16 cellular contexts compared by ENCODE assay signal in genomic region chr22:35783943-35784614, GRCh38.
DNase-seq lines count a peak whose midpoint lies in the region; ATAC-seq, FAIRE-seq and TF ChIP-seq lines count a peak whose summit lies in the region.
"Had no signal": no experiment of that assay in that cellular context is flagged by ENCODE, and none has a peak within 500 bp of the region (broad histone marks: within the 10 kb centered on the region; RNA-seq: fewer than 3 reads in every experiment).

No MANE protein-coding gene starts in this region.

- H3K4me1 Mint-ChIP-seq in naive thymus-derived CD4-positive, alpha-beta T cell: no peaks in the 10 kb centered on the region
- H3K4me1 Mint-ChIP-seq in Calu3 (ENCODE audit: low read depth, unreplicated experiment): peaks cover 10% of the 10 kb centered on the region
- H3K4me1 Mint-ChIP-seq: activated naive CD8-positive, alpha-beta T cell treated with anti-CD3 and anti-CD28 coated beads, Interleukin-2, amount 10 ng/mL, durations not matched to agents 7 days and 5 days had no signal

- peak overlapping the region; percentile 72 for H3K4me2 ChIP-seq in A549

- H3K36me3 Mint-ChIP-seq in naive thymus-derived CD4-positive, alpha-beta T cell: peaks cover 0 to 8% (median 0%) of the 10 kb centered on the region in 5 donors
- H3K36me3 Mint-ChIP-seq in Calu3 (ENCODE audit: insufficient read depth, unreplicated experiment): no peaks in the 10 kb centered on the region
- H3K36me3 Mint-ChIP-seq: activated naive CD8-positive, alpha-beta T cell treated with anti-CD3 and anti-CD28 coated beads, Interleukin-2, amount 10 ng/mL, durations not matched to agents 7 days and 5 days; natural killer cell treated with Interleukin-12 subunit alpha and Interleukin-12 subunit beta and Interleukin-15 and Interleukin-18, amount 100 ng/mL, for 72 hours had no signal

- DNase-seq in A549 (ENCODE audit: low read depth in 1 of 2, low spot score in 1 of 2) (peak; percentile 38 to 73), H54 (ENCODE audit: insufficient read length, low spot score) (peak; percentile 45), astrocyte of the hippocampus (ENCODE audit: low read depth, low spot score) (peak; percentile 83), left lung (no peak), Calu3 (no peak), superior temporal gyrus (ENCODE audit: extremely low spot score) (no peak)
- DNase-seq in naive thymus-derived CD4-positive, alpha-beta T cell: no peak
- DNase-seq: activated naive CD8-positive, alpha-beta T cell treated with anti-CD3 and anti-CD28 coated beads, Interleukin-2, amount 10 ng/mL, durations not matched to agents 7 days and 5 days; AML-193; dermis blood vessel endothelial cell; DMS153; NCI-H2227 treated with DMSO at 0.1 percent for 48 hours; spleen had no signal

- peaks cover 54% of the 10 kb centered on the region for H3K4me1 ChIP-seq in A549
- peaks cover 0 to 10% of the 10 kb centered on the region in 2 donors for H3K4me1 ChIP-seq in left lung
- H3K4me1 ChIP-seq in naive thymus-derived CD4-positive, alpha-beta T cell (ENCODE audit: control insufficient read depth in 2 of 2, insufficient read depth in 2 of 2, low read length in 2 of 2): no peaks in the 10 kb centered on the region

- no peaks in the 10 kb centered on the region for H3K27me3 ChIP-seq in left lung
- H3K27me3 ChIP-seq in naive thymus-derived CD4-positive, alpha-beta T cell (ENCODE audit: control insufficient read depth in 2 of 2, insufficient read depth in 2 of 2, low read length in 2 of 2): no peaks in the 10 kb centered on the region
- H3K27me3 ChIP-seq: spleen had no signal

- CTCF ChIA-PET in A549 (lab: Yijun Ruan, JAX): interaction anchor here (1.0 kb wide), 1 partner anchor 47 kb away, joined by 3 read pairs; no protein-coding TSS in a partner anchor
- CTCF ChIA-PET in naive thymus-derived CD4-positive, alpha-beta T cell (lab: Charles Lee): no interaction called here
- CTCF ChIA-PET in Calu3 (lab: Charles Lee): no interaction called here

- TF ChIP-seq POLR2A in A549 (IDR thresholded peaks at IDR 0.05; ENCODE audit: low read length) (no peak), H54 (IDR thresholded peaks at IDR 0.05; ENCODE audit: low read depth, low read length) (no peak)

- no peak overlapping the region for H3K4me3 ChIP-seq in A549
- H3K4me3 ChIP-seq in left lung: no peak overlapping the region
- no peak overlapping the region for H3K4me3 ChIP-seq in naive thymus-derived CD4-positive, alpha-beta T cell (ENCODE audit: low read length)
- H3K4me3 ChIP-seq: spleen, upper lobe of left lung had no signal

- no peak overlapping the region for H3K27ac Mint-ChIP-seq in naive thymus-derived CD4-positive, alpha-beta T cell
- H3K27ac Mint-ChIP-seq in Calu3 (ENCODE audit: unreplicated experiment): no peak overlapping the region
- H3K27ac Mint-ChIP-seq: activated naive CD8-positive, alpha-beta T cell treated with anti-CD3 and anti-CD28 coated beads, Interleukin-2, amount 10 ng/mL, durations not matched to agents 7 days and 5 days; natural killer cell treated with Interleukin-12 subunit alpha and Interleukin-12 subunit beta and Interleukin-15 and Interleukin-18, amount 100 ng/mL, for 72 hours had no signal

- WGBS in A549 (ENCODE audit: missing lambda C conversion rate): 6% methylated on average over 11 of the region's 11 CpGs

- no peak for FAIRE-seq in A549 (lab: Jason Lieb, UNC)
- peak; percentile 93 for FAIRE-seq in H54 (lab: Jason Lieb, UNC)

- no peaks in the 10 kb centered on the region for H3K36me3 ChIP-seq in left lung
- no peaks in the 10 kb centered on the region for H3K36me3 ChIP-seq in naive thymus-derived CD4-positive, alpha-beta T cell (ENCODE audit: control insufficient read depth in 2 of 3, insufficient read depth in 3 of 3, low read length in 3 of 3)
- H3K36me3 ChIP-seq: spleen had no signal

- TF ChIP-seq EP300 in A549 (IDR thresholded peaks at IDR 0.05): peak in 1 of 2 experiments; percentile 31; a peak in 1 of 5 replicates

- H3K9me3 ChIP-seq in A549 (no peaks in the 10 kb centered on the region), left lung (no peaks in the 10 kb centered on the region)
- no peaks in the 10 kb centered on the region for H3K9me3 ChIP-seq in naive thymus-derived CD4-positive, alpha-beta T cell (ENCODE audit: control insufficient read depth in 2 of 3, low read length in 3 of 3)
- H3K9me3 ChIP-seq: spleen, upper lobe of left lung had no signal

- no peaks in the 10 kb centered on the region for H3K9me3 Mint-ChIP-seq in naive thymus-derived CD4-positive, alpha-beta T cell
- no peaks in the 10 kb centered on the region for H3K9me3 Mint-ChIP-seq in Calu3 (ENCODE audit: low read depth, unreplicated experiment)
- H3K9me3 Mint-ChIP-seq: activated naive CD8-positive, alpha-beta T cell treated with anti-CD3 and anti-CD28 coated beads, Interleukin-2, amount 10 ng/mL, durations not matched to agents 7 days and 5 days; natural killer cell treated with Interleukin-12 subunit alpha and Interleukin-12 subunit beta and Interleukin-15 and Interleukin-18, amount 100 ng/mL, for 72 hours had no signal

- no peak for TF ChIP-seq CTCF in A549 (IDR thresholded peaks at IDR 0.05)
- TF ChIP-seq CTCF in left lung (IDR thresholded peaks at IDR 0.05): no peak
- TF ChIP-seq CTCF in Calu3 (IDR thresholded peaks at IDR 0.05; ENCODE audit: unreplicated experiment): no peak

- no peak overlapping the region for H3K4me3 Mint-ChIP-seq in naive thymus-derived CD4-positive, alpha-beta T cell
- no peak overlapping the region for H3K4me3 Mint-ChIP-seq in Calu3 (ENCODE audit: low read depth, unreplicated experiment)
- H3K4me3 Mint-ChIP-seq: activated naive CD8-positive, alpha-beta T cell treated with anti-CD3 and anti-CD28 coated beads, Interleukin-2, amount 10 ng/mL, durations not matched to agents 7 days and 5 days; natural killer cell treated with Interleukin-12 subunit alpha and Interleukin-12 subunit beta and Interleukin-15 and Interleukin-18, amount 100 ng/mL, for 72 hours had no signal

- BruUV-seq in Calu3 (replicated peaks; lab: Mats Ljungman, UMichigan): no TSS peak

- H3K27me3 Mint-ChIP-seq in naive thymus-derived CD4-positive, alpha-beta T cell: peaks cover 0 to 10% (median 4%) of the 10 kb centered on the region in 5 donors
- no peaks in the 10 kb centered on the region for H3K27me3 Mint-ChIP-seq in Calu3 (ENCODE audit: unreplicated experiment)

- ATAC-seq in A549 (peak; percentile 88 to 89), left lung (peak; percentile 22), HG02642 (IDR thresholded peaks at IDR 0.05; ENCODE audit: poor library complexity, unreplicated experiment) (no peak)
- ATAC-seq in naive thymus-derived CD4-positive, alpha-beta T cell: no peak
- ATAC-seq: natural killer cell treated with Interleukin-12 subunit alpha and Interleukin-12 subunit beta and Interleukin-15 and Interleukin-18, amount 100 ng/mL, for 72 hours had no signal

- TF ChIP-seq RAD21 in A549 (conservative IDR thresholded peaks at IDR 0.05 in 1 of 2, IDR thresholded peaks at IDR 0.05 in 1 of 2): no peak

- H3K27ac ChIP-seq in A549 (peak overlapping the region; percentile 71 to 87), left lung (no peak overlapping the region)
- H3K27ac ChIP-seq in naive thymus-derived CD4-positive, alpha-beta T cell (ENCODE audit: low read depth, low read length): no peak overlapping the region
- H3K27ac ChIP-seq: spleen, upper lobe of left lung had no signal

- POLR2A ChIA-PET in A549 (lab: Yijun Ruan, JAX): no interaction called here
- POLR2A ChIA-PET in naive thymus-derived CD4-positive, alpha-beta T cell (lab: Charles Lee): no interaction called here

- intact Hi-C loops in left lung (cut with DNase I): no loop called here
- intact Hi-C loops in naive thymus-derived CD4-positive, alpha-beta T cell (cut with micrococcal nuclease): no loop called here
- intact Hi-C loops in Calu3 (cut with micrococcal nuclease; ENCODE audit: unreplicated experiment): no loop called here

TF ChIP-seq in A549, 52 proteins besides CTCF, POLR2A, EP300 and RAD21:
- peak; percentile 2; the same call in 1 of the 2 replicates for TF ChIP-seq E2F6 (IDR thresholded peaks at IDR 0.05; ENCODE audit: borderline replicate concordance, low read depth)
- no peak for TF ChIP-seq HMGXB4 (CRISPR knock-in tag; IDR thresholded peaks at IDR 0.05; ENCODE audit: borderline replicate concordance)
- TF ChIP-seq NFE2L2 (conservative IDR thresholded peaks at IDR 0.05; ENCODE audit: low read length): no peak
- no peak for TF ChIP-seq KDM1A (IDR thresholded peaks at IDR 0.05; ENCODE audit: low read depth)
- TF ChIP-seq MAX (IDR thresholded peaks at IDR 0.05): peak; percentile 75
- TF ChIP-seq ZSCAN20 (CRISPR knock-in tag; IDR thresholded peaks at IDR 0.05): no peak
TF ChIP-seq in A549: peak in this region for 2.

Comparison
In these comparisons a context has a peak if more than half of its experiments do, and no peak if none do; other contexts are left out.
1. ATAC-seq: peak in A549 (2 of 2) and left lung (single experiment); none in HG02642 (single experiment) and naive thymus-derived CD4-positive, alpha-beta T cell (single experiment).
2. DNase-seq: peak in A549 (2 of 2), H54 (single experiment) and astrocyte of the hippocampus (single experiment); none in left lung (0 of 2), naive thymus-derived CD4-positive, alpha-beta T cell (0 of 9), Calu3 (single experiment) and superior temporal gyrus (single experiment).
3. H3K27ac ChIP-seq: peak in A549 (2 of 2); none in left lung (0 of 2) and naive thymus-derived CD4-positive, alpha-beta T cell (single experiment).